In the genomic region with DNA sequence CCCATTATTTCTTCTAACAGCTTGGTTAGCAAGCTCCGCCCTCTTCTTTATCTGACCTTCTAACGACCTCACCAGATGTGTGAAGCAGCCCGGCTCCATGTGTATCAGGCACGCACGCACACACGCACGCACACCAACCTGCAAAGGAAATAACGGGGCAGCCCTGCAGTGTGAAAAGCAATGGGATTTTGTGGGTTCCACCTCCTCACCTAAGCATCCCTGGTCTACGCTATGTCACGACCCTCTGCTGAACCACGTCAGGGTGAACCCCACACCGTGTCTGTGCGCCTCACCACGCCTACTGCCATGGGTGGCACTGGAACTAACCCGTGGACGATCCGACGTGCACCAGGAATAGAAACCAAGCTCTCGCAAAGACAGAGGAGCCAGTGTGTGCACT, we compare ENCODE assay signal across 1 cellular context.
TF ChIP-seq lines count a peak whose summit lies in the region.

No MANE protein-coding gene starts in this region.

TF ChIP-seq in HepG2, 621 proteins besides CTCF, POLR2A, EP300 and RAD21 (continued from another document):
- TF ChIP-seq REST (IDR thresholded peaks at IDR 0.05; ENCODE audit: borderline replicate concordance in 1 of 2, low read depth in 1 of 2, low read length in 2 of 2) (no peak), SMYD3 (CRISPR knock-in tag; IDR thresholded peaks at IDR 0.05) (no peak), ATF2 (CRISPR knock-in tag; IDR thresholded peaks at IDR 0.05) (no peak), ZZZ3 (CRISPR knock-in tag; IDR thresholded peaks at IDR 0.05; ENCODE audit: borderline replicate concordance) (no peak), KMT2B (CRISPR knock-in tag; IDR thresholded peaks at IDR 0.05) (no peak), MTA1 (CRISPR knock-in tag; IDR thresholded peaks at IDR 0.05; ENCODE audit: borderline replicate concordance) (no peak), PHB2 (IDR thresholded peaks at IDR 0.05; ENCODE audit: partially characterized antibody) (no peak), YEATS2 (CRISPR knock-in tag; IDR thresholded peaks at IDR 0.05; ENCODE audit: borderline replicate concordance) (no peak)
- TF ChIP-seq, protein P1, sequence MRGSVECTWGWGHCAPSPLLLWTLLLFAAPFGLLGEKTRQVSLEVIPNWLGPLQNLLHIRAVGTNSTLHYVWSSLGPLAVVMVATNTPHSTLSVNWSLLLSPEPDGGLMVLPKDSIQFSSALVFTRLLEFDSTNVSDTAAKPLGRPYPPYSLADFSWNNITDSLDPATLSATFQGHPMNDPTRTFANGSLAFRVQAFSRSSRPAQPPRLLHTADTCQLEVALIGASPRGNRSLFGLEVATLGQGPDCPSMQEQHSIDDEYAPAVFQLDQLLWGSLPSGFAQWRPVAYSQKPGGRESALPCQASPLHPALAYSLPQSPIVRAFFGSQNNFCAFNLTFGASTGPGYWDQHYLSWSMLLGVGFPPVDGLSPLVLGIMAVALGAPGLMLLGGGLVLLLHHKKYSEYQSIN (CRISPR knock-in tag; IDR thresholded peaks at IDR 0.05; ENCODE audit: borderline replicate concordance): no peak
